ENCODE assay signal across 7 cellular contexts in genomic region chr20:12970372-12970821, GRCh38. TPM values are rescaled to one million over a fixed set of nuclear protein-coding genes. Genes with fewer than 3 reads are reported as not detected.
DNase-seq lines count a peak whose midpoint lies in the region; ATAC-seq and TF ChIP-seq lines count a peak whose summit lies in the region.

No MANE protein-coding gene starts in this region.

- H3K4me3 ChIP-seq in choroid plexus epithelial cell (ENCODE audit: low read depth, low read length) = no peak overlapping the region

- peak; percentile 30; the same call in 1 of the 2 replicates for TF ChIP-seq CTCF in GM12874 (IDR thresholded peaks at IDR 0.05; ENCODE audit: insufficient read depth, low read depth, low read length)
- TF ChIP-seq CTCF in choroid plexus epithelial cell (conservative IDR thresholded peaks at IDR 0.05; ENCODE audit: low read depth, low read length) = peak; percentile 77

- ATAC-seq in GM18519 (IDR thresholded peaks at IDR 0.05; ENCODE audit: low FRiP score, unreplicated experiment) (no peak), GM19467 (IDR thresholded peaks at IDR 0.05; ENCODE audit: unreplicated experiment) (no peak)

- DNase-seq in NCI-H1694 (lab: John Stamatoyannopoulos, UW) (peak; percentile 37), choroid plexus epithelial cell (ENCODE audit: low read depth) (peak; percentile 80), midbrain (lab: John Stamatoyannopoulos, UW) (peak; percentile 21), cerebellum (ENCODE audit: low spot score) (no peak)

RNA-seq across cellular contexts. Expression of gene SPTLC3, which starts 38.4 kb away (rescaled TPM):
- total RNA-seq in cerebellum = 2.4 TPM
